In genomic region chr9:127629468-127630081, GRCh38 we compare ENCODE assay signal across 12 cellular contexts. TPM values are rescaled to one million over a fixed set of nuclear protein-coding genes. Genes with fewer than 3 reads are reported as not detected.
DNase-seq lines count a peak whose midpoint lies in the region; ATAC-seq and TF ChIP-seq lines count a peak whose summit lies in the region.
"Had no signal": no experiment of that assay in that cellular context is flagged by ENCODE, and none has a peak within 500 bp of the region (broad histone marks: within the 10 kb centered on the region; RNA-seq: fewer than 3 reads in every experiment).

No MANE protein-coding gene starts in this region.

- ATAC-seq in activated T-helper 17 cell treated with anti-CD3 and anti-CD28 coated beads, Interleukin-2, amount 50 U/mL, for 72 hours (replicated peaks), result peak; percentile 35
- ATAC-seq in heart right ventricle (peak in 6 of 8 donors; percentile 12 to 66 (median 36)), GM21515 (IDR thresholded peaks at IDR 0.05; ENCODE audit: unreplicated experiment) (no peak), HG03521 (IDR thresholded peaks at IDR 0.05; ENCODE audit: unreplicated experiment) (no peak)
- peak; percentile 51 for ATAC-seq in stimulated activated effector memory CD8-positive, alpha-beta T cell treated with anti-CD3 and anti-CD28 coated beads, Interleukin-12 subunit alpha, Interleukin-12 subunit beta, amount 100 ng/mL, for 72 hours

- H3K9me3 Mint-ChIP-seq in activated CD4-positive, alpha-beta T cell treated with anti-CD3 and anti-CD28 coated beads, Interleukin-2, amount 10 ng/mL, durations not matched to agents 24 days and 14 days, result no peaks in the 10 kb centered on the region
- H3K9me3 Mint-ChIP-seq in activated T-helper 17 cell treated with anti-CD3 and anti-CD28 coated beads, Interleukin-2, amount 50 U/mL, for 72 hours, result no peaks in the 10 kb centered on the region
- no peaks in the 10 kb centered on the region for H3K9me3 Mint-ChIP-seq in stimulated activated effector memory CD8-positive, alpha-beta T cell treated with anti-CD3 and anti-CD28 coated beads, Interleukin-12 subunit alpha, Interleukin-12 subunit beta, amount 100 ng/mL, for 72 hours

- peak overlapping the region in 9 of 10 donors; percentile 35 to 87 (median 56) for H3K27ac ChIP-seq in heart right ventricle

- no peak overlapping the region for H3K4me3 ChIP-seq in heart right ventricle
- H3K4me3 ChIP-seq: stomach had no signal

- peaks cover 14 to 83% (median 47%) of the 10 kb centered on the region in 9 donors for H3K4me1 ChIP-seq in heart right ventricle

- no peaks in the 10 kb centered on the region for H3K36me3 ChIP-seq in heart right ventricle
- H3K36me3 ChIP-seq: stomach had no signal

- no peaks in the 10 kb centered on the region for H3K27me3 ChIP-seq in heart right ventricle
- H3K27me3 ChIP-seq: stomach had no signal

- no peak overlapping the region for H3K27ac Mint-ChIP-seq in activated CD4-positive, alpha-beta T cell treated with anti-CD3 and anti-CD28 coated beads, Interleukin-2, amount 10 ng/mL, durations not matched to agents 24 days and 14 days
- no peak overlapping the region for H3K27ac Mint-ChIP-seq in activated T-helper 17 cell treated with anti-CD3 and anti-CD28 coated beads, Interleukin-2, amount 50 U/mL, for 72 hours
- no peak overlapping the region for H3K27ac Mint-ChIP-seq in stimulated activated effector memory CD8-positive, alpha-beta T cell treated with anti-CD3 and anti-CD28 coated beads, Interleukin-12 subunit alpha, Interleukin-12 subunit beta, amount 100 ng/mL, for 72 hours

- intact Hi-C loops in activated CD4-positive, alpha-beta T cell treated with anti-CD3 and anti-CD28 coated beads, Interleukin-2, amount 10 ng/mL, durations not matched to agents 24 days and 14 days (cut with micrococcal nuclease), result no loop called here
- intact Hi-C loops in heart right ventricle (cut with DNase I), result no loop called here

- peak; percentile 7 for DNase-seq in activated CD4-positive, alpha-beta T cell treated with anti-CD3 and anti-CD28 coated beads for 48 hours
- DNase-seq in activated CD4-positive, alpha-beta T cell treated with anti-CD3 and anti-CD28 coated beads, Interleukin-2, amount 10 ng/mL, durations not matched to agents 24 days and 14 days, result no peak
- DNase-seq in heart right ventricle (no peak), DMS53 treated with DMSO at 0.1 percent for 48 hours (lab: John Stamatoyannopoulos, UW; ENCODE audit: unreplicated experiment) (no peak)
- DNase-seq in stimulated activated effector memory CD8-positive, alpha-beta T cell treated with anti-CD3 and anti-CD28 coated beads, Interleukin-12 subunit alpha, Interleukin-12 subunit beta, amount 100 ng/mL, for 72 hours (ENCODE audit: low spot score in 2 of 2), result no peak
- DNase-seq: NCI-H345; RPMI8226; stimulated activated CD4-positive, alpha-beta T cell treated with anti-CD3 and anti-CD28 coated beads, Interleukin-1b, Interleukin-23, amount 100 ng/mL, for 48 hours; stomach had no signal

- H3K4me3 Mint-ChIP-seq in activated CD4-positive, alpha-beta T cell treated with anti-CD3 and anti-CD28 coated beads, Interleukin-2, amount 10 ng/mL, durations not matched to agents 24 days and 14 days, result no peak overlapping the region
- no peak overlapping the region for H3K4me3 Mint-ChIP-seq in activated T-helper 17 cell treated with anti-CD3 and anti-CD28 coated beads, Interleukin-2, amount 50 U/mL, for 72 hours
- no peak overlapping the region for H3K4me3 Mint-ChIP-seq in stimulated activated effector memory CD8-positive, alpha-beta T cell treated with anti-CD3 and anti-CD28 coated beads, Interleukin-12 subunit alpha, Interleukin-12 subunit beta, amount 100 ng/mL, for 72 hours

- H3K4me1 Mint-ChIP-seq in activated CD4-positive, alpha-beta T cell treated with anti-CD3 and anti-CD28 coated beads, Interleukin-2, amount 10 ng/mL, durations not matched to agents 24 days and 14 days, result peaks cover 19% of the 10 kb centered on the region
- H3K4me1 Mint-ChIP-seq in activated T-helper 17 cell treated with anti-CD3 and anti-CD28 coated beads, Interleukin-2, amount 50 U/mL, for 72 hours, result peaks cover 7% of the 10 kb centered on the region
- H3K4me1 Mint-ChIP-seq in stimulated activated effector memory CD8-positive, alpha-beta T cell treated with anti-CD3 and anti-CD28 coated beads, Interleukin-12 subunit alpha, Interleukin-12 subunit beta, amount 100 ng/mL, for 72 hours, result peaks cover 5% of the 10 kb centered on the region

- H3K9me3 ChIP-seq in heart right ventricle, result peaks cover 0 to 8% (median 0%) of the 10 kb centered on the region in 11 donors
- H3K9me3 ChIP-seq: stomach had no signal

- 68 to 73% methylated on average over 8 of the region's 8 CpGs for WGBS in heart right ventricle, 2 donors

- no peaks in the 10 kb centered on the region for H3K36me3 Mint-ChIP-seq in activated CD4-positive, alpha-beta T cell treated with anti-CD3 and anti-CD28 coated beads, Interleukin-2, amount 10 ng/mL, durations not matched to agents 24 days and 14 days (ENCODE audit: low read depth)
- no peaks in the 10 kb centered on the region for H3K36me3 Mint-ChIP-seq in activated T-helper 17 cell treated with anti-CD3 and anti-CD28 coated beads, Interleukin-2, amount 50 U/mL, for 72 hours (ENCODE audit: low read depth)
- H3K36me3 Mint-ChIP-seq in stimulated activated effector memory CD8-positive, alpha-beta T cell treated with anti-CD3 and anti-CD28 coated beads, Interleukin-12 subunit alpha, Interleukin-12 subunit beta, amount 100 ng/mL, for 72 hours, result no peaks in the 10 kb centered on the region

- TF ChIP-seq CTCF in heart right ventricle (IDR thresholded peaks at IDR 0.05), result peak in 4 of 9 donors; percentile 18 to 36 (median 30)

- peaks cover 2% of the 10 kb centered on the region for H3K27me3 Mint-ChIP-seq in activated CD4-positive, alpha-beta T cell treated with anti-CD3 and anti-CD28 coated beads, Interleukin-2, amount 10 ng/mL, durations not matched to agents 24 days and 14 days
- H3K27me3 Mint-ChIP-seq in activated T-helper 17 cell treated with anti-CD3 and anti-CD28 coated beads, Interleukin-2, amount 50 U/mL, for 72 hours, result no peaks in the 10 kb centered on the region

RNA-seq across cellular contexts. Expression of gene STXBP1, which starts 17.5 kb away (rescaled TPM):
- 26.5 and 31.1 TPM in 2 replicates for total RNA-seq in activated CD4-positive, alpha-beta T cell treated with anti-CD3 and anti-CD28 coated beads, Interleukin-2, amount 10 ng/mL, durations not matched to agents 24 days and 14 days
- total RNA-seq in activated T-helper 17 cell treated with anti-CD3 and anti-CD28 coated beads, Interleukin-2, amount 50 U/mL, for 72 hours, result 10 to 100 TPM; 14.7 to 17.1 TPM
- total RNA-seq in heart right ventricle, result 10 to 100 TPM; 36.8 to 59.2 (median 49.4) TPM
- polyA plus RNA-seq in heart right ventricle, result 10 to 100 TPM; 14.4 to 16.5 TPM

Comparison
In these comparisons a context has a peak if more than half of its experiments do, and no peak if none do; other contexts are left out.
1. ATAC-seq: peak in activated T-helper 17 cell treated with anti-CD3 and anti-CD28 coated beads, Interleukin-2, amount 50 U/mL, for 72 hours (single experiment), heart right ventricle (6 of 8) and stimulated activated effector memory CD8-positive, alpha-beta T cell treated with anti-CD3 and anti-CD28 coated beads, Interleukin-12 subunit alpha, Interleukin-12 subunit beta, amount 100 ng/mL, for 72 hours (single experiment); none in GM21515 (single experiment) and HG03521 (single experiment).